Comparison of ENCODE assay signal across 8 cellular contexts in the genomic region with DNA sequence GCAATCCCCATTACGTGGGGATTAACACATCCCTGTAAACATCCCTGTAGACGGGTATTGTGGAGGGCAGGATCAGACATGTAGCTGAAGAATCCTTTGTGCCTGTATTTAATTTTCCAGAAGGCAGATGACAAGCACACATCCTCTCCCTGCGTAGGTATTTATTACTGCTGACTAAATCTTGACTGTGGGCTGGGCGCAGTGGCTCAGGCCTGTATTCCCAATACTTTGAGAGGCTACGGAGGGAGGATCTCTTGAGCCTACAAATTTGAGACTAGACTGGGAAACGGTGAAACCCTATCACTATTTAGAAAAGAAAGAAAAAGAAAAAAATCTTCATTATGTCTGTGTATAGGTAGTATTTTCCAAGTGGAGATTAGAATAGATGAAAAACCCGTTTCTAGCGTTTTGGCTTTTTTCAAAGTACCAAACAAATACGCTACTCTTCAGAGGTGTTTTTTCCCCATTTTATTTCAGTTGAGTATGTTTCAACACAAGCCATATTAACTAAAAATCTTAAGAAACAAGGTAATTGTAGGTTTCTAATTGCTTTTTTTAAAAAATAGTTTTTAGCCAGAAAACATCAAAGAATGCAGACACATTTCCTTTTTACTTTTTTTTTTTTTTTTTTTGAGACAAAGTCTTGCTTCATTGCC. TPM values are rescaled to one million over a fixed set of nuclear protein-coding genes. Genes with fewer than 3 reads are reported as not detected.
DNase-seq lines count a peak whose midpoint lies in the region; ATAC-seq, FAIRE-seq and TF ChIP-seq lines count a peak whose summit lies in the region.

No MANE protein-coding gene starts in this region.

- no peaks in the 10 kb centered on the region for H3K9me3 Mint-ChIP-seq in CD4-positive, alpha-beta T cell
- no peaks in the 10 kb centered on the region for H3K9me3 Mint-ChIP-seq in IgD-negative memory B cell

- no peaks in the 10 kb centered on the region for H3K27me3 Mint-ChIP-seq in CD4-positive, alpha-beta T cell
- no peaks in the 10 kb centered on the region for H3K27me3 Mint-ChIP-seq in IgD-negative memory B cell

- POLR2A ChIA-PET in CD4-positive, alpha-beta T cell (lab: Charles Lee): interaction anchor here (0.7 to 3.7 kb wide), 9 partner anchors 8 to 54 kb away, joined by 3 to 48 read pairs (median 4); no protein-coding TSS in a partner anchor

- H3K27me3 ChIP-seq in CD4-positive, alpha-beta T cell (ENCODE audit: control insufficient read depth, insufficient read depth, low read length): no peaks in the 10 kb centered on the region
- no peaks in the 10 kb centered on the region for H3K27me3 ChIP-seq in heart right ventricle

- no peak for ATAC-seq in CD4-positive, alpha-beta T cell (ENCODE audit: poor library complexity)
- ATAC-seq in heart right ventricle: no peak

- TF ChIP-seq CTCF in CD4-positive, alpha-beta T cell (IDR thresholded peaks at IDR 0.05): no peak
- no peak for TF ChIP-seq CTCF in heart right ventricle (IDR thresholded peaks at IDR 0.05)

- in situ Hi-C loops in SK-MEL-5 (cut with HindIII; ENCODE audit: low pct_unique_long_range_greater_than_20kb, low sequenced_read_pairs): no loop called here

- no peaks in the 10 kb centered on the region for H3K9me3 ChIP-seq in CD4-positive, alpha-beta T cell (ENCODE audit: control insufficient read depth, low read length)
- no peaks in the 10 kb centered on the region for H3K9me3 ChIP-seq in heart right ventricle

- no peak for DNase-seq in CD4-positive, alpha-beta T cell
- peak; percentile 81 for DNase-seq in SK-MEL-5 (ENCODE audit: low read depth, low spot score)
- DNase-seq in islet precursor cell: peak; percentile 63
- DNase-seq in ecto neural progenitor cell (ENCODE audit: low spot score): no peak
- no peak for DNase-seq in GM12891 (ENCODE audit: insufficient read length, low spot score)
- DNase-seq in heart right ventricle: no peak
- no peak for DNase-seq in GM19240 (ENCODE audit: insufficient read length, low spot score)

- CTCF ChIA-PET in CD4-positive, alpha-beta T cell (lab: Charles Lee): interaction anchor here (0.7 to 2.8 kb wide), 5 partner anchors 29 to 70 kb away, joined by 3 to 15 read pairs (median 7); no protein-coding TSS in a partner anchor

- intact Hi-C loops in CD4-positive, alpha-beta T cell (cut with DNase I, micrococcal nuclease): loop anchor here in 1 of 2 experiments (5.0 to 10.0 kb wide), 4 partner anchors 52 to 1010 kb away; a partner anchor contains a TSS
- intact Hi-C loops in heart right ventricle (cut with DNase I): loop anchor here in 4 of 10 donors (5.0 to 10.0 kb wide), 2 partner anchors 58 to 60 kb away; no protein-coding TSS in a partner anchor

- H3K36me3 ChIP-seq in heart right ventricle: peaks cover 0 to 10% (median 0%) of the 10 kb centered on the region in 9 donors

- peak overlapping the region in 1 of 10 donors; percentile 86 for H3K4me3 ChIP-seq in heart right ventricle

- 81 to 86% methylated on average over 9 of the region's 9 CpGs for WGBS in heart right ventricle, 2 donors

- peak overlapping the region; percentile 96 for H3K27ac ChIP-seq in CD4-positive, alpha-beta T cell (ENCODE audit: low read depth, low read length)
- H3K27ac ChIP-seq in heart right ventricle: peak overlapping the region in 5 of 10 donors; percentile 87 to 100 (median 99)

- peaks cover 42% of the 10 kb centered on the region for H3K4me1 Mint-ChIP-seq in CD4-positive, alpha-beta T cell (ENCODE audit: low read depth)
- H3K4me1 Mint-ChIP-seq in IgD-negative memory B cell: peaks cover 16 to 29% (median 28%) of the 10 kb centered on the region in 3 donors

- H3K27ac Mint-ChIP-seq in CD4-positive, alpha-beta T cell: peak overlapping the region; percentile 98
- peak overlapping the region; percentile 86 to 99 (median 98) for H3K27ac Mint-ChIP-seq in IgD-negative memory B cell

- FAIRE-seq in GM12891 (lab: Jason Lieb, UNC): no peak

- H3K4me3 Mint-ChIP-seq in CD4-positive, alpha-beta T cell: peak overlapping the region; percentile 96
- peak overlapping the region; percentile 71 to 100 (median 98) for H3K4me3 Mint-ChIP-seq in IgD-negative memory B cell

- TF ChIP-seq POLR2A in GM12891 (IDR thresholded peaks at IDR 0.05; ENCODE audit: low read depth, low read length): no peak

- H3K4me1 ChIP-seq in heart right ventricle: peaks cover 0 to 36% (median 28%) of the 10 kb centered on the region in 9 donors

- peaks cover 30% of the 10 kb centered on the region for H3K36me3 Mint-ChIP-seq in CD4-positive, alpha-beta T cell (ENCODE audit: low read depth)
- no peaks in the 10 kb centered on the region for H3K36me3 Mint-ChIP-seq in IgD-negative memory B cell

TF ChIP-seq in GM12891, 5 proteins besides CTCF, POLR2A, EP300 and RAD21:
- TF ChIP-seq TAF1 (IDR thresholded peaks at IDR 0.05; ENCODE audit: low read depth, low read length): no peak
- no peak for TF ChIP-seq POU2F2 (IDR thresholded peaks at IDR 0.05; ENCODE audit: low read depth, low read length)
TF ChIP-seq in GM12891: peak in this region for 0.

RNA-seq across cellular contexts. Expression of a gene that starts 1.5 kb away (rescaled TPM):
- total RNA-seq in CD4-positive, alpha-beta T cell: 100 to 1,000 TPM; 156 to 157 TPM
- polyA plus RNA-seq in IgD-negative memory B cell (38.4 TPM), heart right ventricle (10 to 100 TPM in 1 of 2 donors, 1 to 10 TPM in 1; 9.6 to 14.9 TPM)
- total RNA-seq in SK-MEL-5 (2014; rRNA removed; shearing (Covaris generic)): 11.1 and 15.9 TPM in 2 replicates
- 18.3 and 24.9 TPM in 2 replicates for polyA plus RNA-seq in SK-MEL-5 (2015; cell fraction: cytosol; rRNA removed)
- polyA plus RNA-seq in SK-MEL-5 (2015; cell fraction: nucleus; rRNA removed): 37.3 and 46.7 TPM in 2 replicates
- polyA plus RNA-seq in GM12891 (2012; ENCODE audit: low read depth, missing spikeins): 9.9 TPM
- total RNA-seq in heart right ventricle: 10 to 100 TPM; 39.1 to 59.1 (median 43.0) TPM

RNA-seq across cellular contexts. Expression of a gene that starts 5.6 kb away (rescaled TPM):
- 100 to 1,000 TPM in 1 of 2 experiments, 10 to 100 TPM in 1; 96.6 to 106 TPM for total RNA-seq in CD4-positive, alpha-beta T cell
- polyA plus RNA-seq in IgD-negative memory B cell: 79.2 TPM
- 23.5 and 30.2 TPM in 2 replicates for total RNA-seq in SK-MEL-5 (2014; rRNA removed; shearing (Covaris generic))
- 66.5 and 68.3 TPM in 2 replicates for polyA plus RNA-seq in SK-MEL-5 (2015; cell fraction: cytosol; rRNA removed)
- 20.6 TPM in 2 replicates for polyA plus RNA-seq in SK-MEL-5 (2015; cell fraction: nucleus; rRNA removed)
- 65.3 TPM for polyA plus RNA-seq in GM12891 (2012; ENCODE audit: low read depth, missing spikeins)
- total RNA-seq in heart right ventricle: 10 to 100 TPM; 12.0 to 29.0 (median 20.0) TPM
- polyA plus RNA-seq in heart right ventricle: 10 to 100 TPM in 1 of 2 donors, 1 to 10 TPM in 1; 6.0 to 10.7 TPM

Comparison
In these comparisons a context has a peak if more than half of its experiments do, and no peak if none do; other contexts are left out.
1. DNase-seq: peak in SK-MEL-5 (single experiment) and islet precursor cell (single experiment); none in CD4-positive, alpha-beta T cell (0 of 10), ecto neural progenitor cell (single experiment), GM12891 (single experiment), heart right ventricle (0 of 2) and GM19240 (single experiment).